In the genomic region with DNA sequence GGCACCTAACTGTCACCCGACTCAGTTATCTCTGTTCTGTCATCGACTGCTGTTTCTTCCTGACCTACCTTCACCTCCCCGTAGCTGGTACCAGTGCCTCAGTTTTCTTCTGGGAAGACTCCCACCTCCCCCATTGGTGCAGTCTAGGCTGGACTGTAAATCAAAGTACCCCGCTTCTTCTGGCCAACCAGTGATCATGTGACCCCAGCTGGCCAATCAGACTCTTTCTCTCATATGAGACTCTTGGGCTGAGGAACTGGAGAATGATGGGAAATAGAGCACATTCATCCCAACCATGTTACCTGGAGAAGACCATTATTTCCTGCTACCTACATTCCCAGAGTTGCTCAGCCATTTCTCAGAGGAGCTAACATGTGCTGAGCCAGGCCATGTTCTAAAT, we compare ENCODE assay signal across 31 cellular contexts. TPM values are rescaled to one million over a fixed set of nuclear protein-coding genes. Genes with fewer than 3 reads are reported as not detected.
"Had no signal": no experiment of that assay in that cellular context is flagged by ENCODE, and none has a peak within 500 bp of the region (broad histone marks: within the 10 kb centered on the region; RNA-seq: fewer than 3 reads in every experiment).

No MANE protein-coding gene starts in this region.

- H3K36me3 ChIP-seq: left lung, lower lobe of right lung, neural progenitor cell, neutrophil, right atrium auricular region, right lobe of liver, thyroid gland, transverse colon, upper lobe of left lung, vagina had no signal

- H3K4me3 ChIP-seq: left lung, lower lobe of right lung, neural progenitor cell, right atrium auricular region, right lobe of liver, smooth muscle cell, thyroid gland, transverse colon, upper lobe of left lung, vagina had no signal

- H3K9me3 ChIP-seq: left lung, lower lobe of right lung, neutrophil, right atrium auricular region, right lobe of liver, thyroid gland, transverse colon, upper lobe of left lung, vagina had no signal

- H3K79me2 ChIP-seq: parathyroid adenoma had no signal

- H3K9ac ChIP-seq: neural progenitor cell, parathyroid adenoma had no signal

- H3K27me3 Mint-ChIP-seq: stimulated activated naive CD8-positive, alpha-beta T cell treated with anti-CD3 and anti-CD28 coated beads, Interleukin-15, amount 100 ng/mL, for 72 hours had no signal

- H3K27ac Mint-ChIP-seq: naive thymus-derived CD8-positive, alpha-beta T cell; nephron progenitor cell; stimulated activated memory B cell treated with anti-CD40 and anti-IgM and Interleukin-4, amounts not matched to agents 10 μg/mL and 1 μg/mL and 100 μg/mL, for 72 hours; stimulated activated naive CD8-positive, alpha-beta T cell treated with anti-CD3 and anti-CD28 coated beads, Interleukin-15, amount 100 ng/mL, for 72 hours had no signal

- H3K27me3 ChIP-seq: left lung, neural progenitor cell, neutrophil, right atrium auricular region, right lobe of liver, thyroid gland, transverse colon, upper lobe of left lung, vagina had no signal

- H3K27ac ChIP-seq: left lung, lower lobe of right lung, neural progenitor cell, neutrophil, parathyroid adenoma, right atrium auricular region, right lobe of liver, thyroid gland, transverse colon, upper lobe of left lung, vagina had no signal

- H3K9me3 Mint-ChIP-seq: naive thymus-derived CD8-positive, alpha-beta T cell; nephron progenitor cell; neural progenitor cell had no signal

- ATAC-seq: left colon; left lung; lower lobe of right lung; naive thymus-derived CD8-positive, alpha-beta T cell; right lobe of liver; stimulated activated memory B cell treated with anti-CD40 and anti-IgM and Interleukin-4, amounts not matched to agents 10 μg/mL and 1 μg/mL and 100 μg/mL, for 72 hours; stimulated activated naive CD8-positive, alpha-beta T cell treated with anti-CD3 and anti-CD28 coated beads, Interleukin-15, amount 100 ng/mL, for 72 hours had no signal

- H3K4me2 ChIP-seq: neural progenitor cell, smooth muscle cell had no signal

- DNase-seq: hypothalamus; kidney; left colon; left lung; lower lobe of right lung; mammary epithelial cell; mesenchymal stem cell; naive thymus-derived CD8-positive, alpha-beta T cell; nephron progenitor cell; occipital lobe; right lobe of liver; stimulated activated CD4-positive, alpha-beta T cell treated with anti-CD3 and anti-CD28 coated beads, Interleukin-1b, Interleukin-23, amount 100 ng/mL, for 48 hours; stimulated activated CD4-positive, alpha-beta T cell treated with anti-CD3 and anti-CD28 coated beads, Interleukin-2, amount 100 ng/mL, for 48 hours; stimulated activated CD4-positive, alpha-beta T cell treated with anti-CD3 and anti-CD28 coated beads, Interleukin-4, amount 100 ng/mL, for 4 hours; stimulated activated CD8-positive, alpha-beta memory T cell treated with anti-CD3 and anti-CD28 coated beads, Interleukin-4, amount 100 ng/mL, for 48 hours; stimulated activated naive CD4-positive, alpha-beta T cell treated with Interleukin-2 at 50 U/mL for 16 hours; stimulated activated naive CD8-positive, alpha-beta T cell treated with anti-CD3 and anti-CD28 coated beads, Interleukin-15, amount 100 ng/mL, for 72 hours; substantia nigra; thyroid gland; transverse colon; upper lobe of left lung had no signal

- H3K4me3 Mint-ChIP-seq: naive thymus-derived CD8-positive, alpha-beta T cell; nephron progenitor cell; neural progenitor cell; stimulated activated memory B cell treated with anti-CD40 and anti-IgM and Interleukin-4, amounts not matched to agents 10 μg/mL and 1 μg/mL and 100 μg/mL, for 72 hours; stimulated activated naive CD8-positive, alpha-beta T cell treated with anti-CD3 and anti-CD28 coated beads, Interleukin-15, amount 100 ng/mL, for 72 hours had no signal

- FAIRE-seq: kidney had no signal

- H3K36me3 Mint-ChIP-seq: neural progenitor cell; stimulated activated memory B cell treated with anti-CD40 and anti-IgM and Interleukin-4, amounts not matched to agents 10 μg/mL and 1 μg/mL and 100 μg/mL, for 72 hours had no signal

- H3K4me1 Mint-ChIP-seq: naive thymus-derived CD8-positive, alpha-beta T cell; neural progenitor cell; stimulated activated memory B cell treated with anti-CD40 and anti-IgM and Interleukin-4, amounts not matched to agents 10 μg/mL and 1 μg/mL and 100 μg/mL, for 72 hours; stimulated activated naive CD8-positive, alpha-beta T cell treated with anti-CD3 and anti-CD28 coated beads, Interleukin-15, amount 100 ng/mL, for 72 hours had no signal

- H3K4me1 ChIP-seq: left lung, lower lobe of right lung, neural progenitor cell, parathyroid adenoma, right atrium auricular region, thyroid gland, transverse colon, upper lobe of left lung, vagina had no signal

- H2AFZ ChIP-seq: neural progenitor cell, parathyroid adenoma had no signal

RNA-seq across cellular contexts. Expression of a gene that starts 23.8 kb away (rescaled TPM):
- total RNA-seq: kidney, lower lobe of right lung, posterior vena cava, pulmonary artery endothelial cell, right atrium auricular region, skeletal muscle tissue, smooth muscle cell, vagina had no signal
- polyA plus RNA-seq: smooth muscle cell had no signal
